In genomic region chr5:141040763-141041426, GRCh38 we compare ENCODE assay signal across 7 cellular contexts. TPM values are rescaled to one million over a fixed set of nuclear protein-coding genes. Genes with fewer than 3 reads are reported as not detected.
DNase-seq lines count a peak whose midpoint lies in the region; ATAC-seq and TF ChIP-seq lines count a peak whose summit lies in the region.

No MANE protein-coding gene starts in this region.

- H3K27me3 ChIP-seq in HUES64 (ENCODE audit: insufficient read depth, low read length): peaks cover 5% of the 10 kb centered on the region; the same call in 1 of the 2 replicates
- H3K27me3 ChIP-seq in NT2/D1 (ENCODE audit: insufficient read depth, insufficient read length): no peaks in the 10 kb centered on the region
- H3K27me3 ChIP-seq in esophagus muscularis mucosa: peaks cover 0 to 17% (median 0%) of the 10 kb centered on the region in 4 donors

- DNase-seq in NT2/D1 (ENCODE audit: low read depth, low spot score) (peak; percentile 95), activated T-cell treated with anti-CD3 and anti-CD28 coated beads for 4 hours (peak; percentile 25), esophagus muscularis mucosa (ENCODE audit: extremely low spot score) (peak; percentile 94), mucosa of gallbladder (ENCODE audit: low spot score) (peak; percentile 98)
- DNase-seq in stimulated activated CD8-positive, alpha-beta memory T cell treated with anti-CD3 and anti-CD28 coated beads, Interleukin-7, amount 100 ng/mL, for 24 hours (ENCODE audit: low read depth): peak; percentile 44

- TF ChIP-seq CTCF in esophagus muscularis mucosa (IDR thresholded peaks at IDR 0.05): peak; percentile 78 to 89 (median 86)

- WGBS in HUES64: under 1% methylated on average over 24 of the region's 25 CpGs
- 7% methylated on average over 25 of the region's 25 CpGs for WGBS in esophagus muscularis mucosa

- no peak for TF ChIP-seq EP300 in esophagus muscularis mucosa (IDR thresholded peaks at IDR 0.05)

- H3K9me3 ChIP-seq in HUES64 (ENCODE audit: insufficient read depth, low read depth, low read length) (no peaks in the 10 kb centered on the region), NT2/D1 (ENCODE audit: insufficient read depth, low read length) (no peaks in the 10 kb centered on the region), esophagus muscularis mucosa (no peaks in the 10 kb centered on the region)

- no peak for TF ChIP-seq POLR2A in esophagus muscularis mucosa (IDR thresholded peaks at IDR 0.05; ENCODE audit: low read depth)

- H3K4me3 ChIP-seq in HUES64 (ENCODE audit: low read length) (peak overlapping the region; percentile 78), NT2/D1 (ENCODE audit: insufficient read length, low read depth) (peak overlapping the region; percentile 64), esophagus muscularis mucosa (peak overlapping the region; percentile 46 to 64 (median 54))

- H3K27ac ChIP-seq in HUES64 (ENCODE audit: low read depth, low read length) (peak overlapping the region; percentile 88), esophagus muscularis mucosa (replicated peaks in 1 of 4) (peak overlapping the region; percentile 69 to 77 (median 76))

- H3K36me3 ChIP-seq in HUES64 (ENCODE audit: insufficient read depth, low read length) (no peaks in the 10 kb centered on the region), NT2/D1 (ENCODE audit: insufficient read depth, insufficient read length, low read length) (no peaks in the 10 kb centered on the region), esophagus muscularis mucosa (no peaks in the 10 kb centered on the region)

- H3K4me1 ChIP-seq in HUES64 (ENCODE audit: insufficient read depth, low read length) (peaks cover 17% of the 10 kb centered on the region), NT2/D1 (ENCODE audit: insufficient read depth, insufficient read length) (no peaks in the 10 kb centered on the region), esophagus muscularis mucosa (peaks cover 14 to 22% (median 20%) of the 10 kb centered on the region in 4 donors)

- ATAC-seq in GM18511 (IDR thresholded peaks at IDR 0.05; ENCODE audit: unreplicated experiment): peak; percentile 81

- H3K9ac ChIP-seq in HUES64 (ENCODE audit: low read depth, low read length) (peak overlapping the region; percentile 92), NT2/D1 (ENCODE audit: insufficient read length, low read depth) (peak overlapping the region; percentile 79)

- intact Hi-C loops in esophagus muscularis mucosa (cut with DNase I): loop anchor here (1.0 kb wide), 3 partner anchors 75 to 159 kb away; partner anchors contain the start of genes PCDHA13, PCDHAC1 and PCDHAC2

RNA-seq across cellular contexts. Expression of gene PCDHB1, which starts 10.3 kb away (rescaled TPM):
- 0.05 TPM for polyA plus RNA-seq in HUES64 (2013, experiment 1 of 2)
- polyA plus RNA-seq in HUES64 (2013, experiment 2 of 2): 0.06 TPM
- total RNA-seq in esophagus muscularis mucosa (not detected), mucosa of gallbladder (0.09 TPM)

RNA-seq across cellular contexts. Expression of gene PCDHB2, which starts 53.5 kb away (rescaled TPM):
- polyA plus RNA-seq in HUES64 (2013, experiment 1 of 2): 11.0 TPM
- 13.3 TPM for polyA plus RNA-seq in HUES64 (2013, experiment 2 of 2)
- total RNA-seq in esophagus muscularis mucosa: 1 to 10 TPM; 2.1 to 3.2 (median 2.8) TPM
- 3.6 TPM for total RNA-seq in mucosa of gallbladder

RNA-seq across cellular contexts. Expression of gene PCDHB3, which starts 59.4 kb away (rescaled TPM):
- polyA plus RNA-seq in HUES64 (2013, experiment 1 of 2): 1.0 TPM
- polyA plus RNA-seq in HUES64 (2013, experiment 2 of 2): 0.82 TPM
- total RNA-seq in esophagus muscularis mucosa (1 to 10 TPM in 3 of 4 donors, under 1 TPM in 1; 0.83 to 2.3 (median 1.2) TPM), mucosa of gallbladder (1.4 TPM)

Comparison
In these comparisons a context has a peak if more than half of its experiments do, and no peak if none do; other contexts are left out.
1. Peak in every context shown above with its lines: DNase-seq, ATAC-seq, H3K4me3 ChIP-seq and H3K27ac ChIP-seq.
2. DNase-seq: peak in every context shown above with its lines; median percentile 98 in mucosa of gallbladder; 95 in NT2/D1; 94 in esophagus muscularis mucosa; 44 in stimulated activated CD8-positive, alpha-beta memory T cell treated with anti-CD3 and anti-CD28 coated beads, Interleukin-7, amount 100 ng/mL, for 24 hours; 25 in activated T-cell treated with anti-CD3 and anti-CD28 coated beads for 4 hours.